Comparison of ENCODE assay signal across 8 cellular contexts in the genomic region with DNA sequence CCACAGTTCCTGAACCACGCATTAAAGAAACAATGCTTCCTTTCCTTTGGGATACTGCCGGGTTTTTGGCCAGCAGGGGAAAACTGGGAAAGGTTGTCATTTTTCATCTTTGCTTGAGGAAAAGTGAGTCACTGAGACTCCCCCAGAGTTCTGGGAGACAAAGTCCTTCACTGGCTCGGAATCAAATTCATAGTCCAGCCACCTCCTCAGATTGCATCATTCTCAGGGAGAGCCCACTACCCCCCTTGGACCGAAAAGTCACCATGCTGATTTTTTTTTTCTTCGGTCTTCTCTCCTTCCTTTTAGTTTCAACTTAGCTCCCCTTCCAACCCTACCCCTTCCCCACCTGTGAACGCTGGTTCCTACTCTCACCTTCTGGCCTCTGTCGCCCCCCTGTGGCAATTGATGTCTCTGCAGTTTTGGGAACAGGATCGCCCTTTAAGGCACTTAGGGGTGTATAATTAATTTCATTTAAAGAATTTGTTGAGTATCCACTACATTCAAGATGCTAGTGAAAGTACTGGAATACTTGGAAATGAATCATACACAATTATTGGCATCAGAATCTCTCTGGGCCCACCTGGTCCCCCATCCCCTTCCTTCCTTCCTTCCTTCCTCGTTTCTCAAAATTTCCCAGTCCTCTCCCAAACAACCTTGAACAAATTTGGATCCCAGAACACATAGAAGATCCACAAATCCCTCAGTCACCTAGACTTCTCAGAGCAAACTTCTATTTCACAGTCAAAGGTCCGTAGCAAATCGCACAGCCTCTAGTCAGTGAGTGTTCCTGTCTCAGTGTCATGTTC. TPM values are rescaled to one million over a fixed set of nuclear protein-coding genes. Genes with fewer than 3 reads are reported as not detected.
DNase-seq lines count a peak whose midpoint lies in the region; ATAC-seq, FAIRE-seq and TF ChIP-seq lines count a peak whose summit lies in the region.

No MANE protein-coding gene starts in this region.

- POLR2A ChIA-PET in HEK293 (lab: Yijun Ruan, JAX), result no interaction called here

- CTCF ChIA-PET in HEK293 (lab: Yijun Ruan, JAX), result interaction anchor here (0.6 to 9.6 kb wide), 39 partner anchors 9 to 1351 kb away, joined by 3 to 143 read pairs (median 4); no protein-coding TSS in a partner anchor

- H2AFZ ChIP-seq in keratinocyte (ENCODE audit: control insufficient read depth, low read length), result no peak overlapping the region

- no peaks in the 10 kb centered on the region for H3K79me2 ChIP-seq in keratinocyte (ENCODE audit: control insufficient read depth, insufficient read depth, low read length)

- H3K36me3 ChIP-seq in HEK293 (ENCODE audit: control insufficient read depth in 2 of 2, insufficient read depth in 1 of 2, low read length in 2 of 2) (no peaks in the 10 kb centered on the region), adipocyte (ENCODE audit: control insufficient read depth, insufficient read depth, low read length, severe bottlenecking) (no peaks in the 10 kb centered on the region), keratinocyte (ENCODE audit: control insufficient read depth in 2 of 2, extremely low read depth in 1 of 2, insufficient read depth in 2 of 2, low read length in 2 of 2) (no peaks in the 10 kb centered on the region)

- H3K4me1 ChIP-seq in HEK293 (ENCODE audit: control insufficient read depth, insufficient read depth, low read length) (no peaks in the 10 kb centered on the region), adipocyte (ENCODE audit: control insufficient read depth, insufficient read depth, low read length) (no peaks in the 10 kb centered on the region), keratinocyte (ENCODE audit: control insufficient read depth, extremely low read depth, insufficient read depth, low read length) (no peaks in the 10 kb centered on the region)

- TF ChIP-seq CTCF in HEK293 (tag by site-specific recombination; IDR thresholded peaks at IDR 0.05) (0 out of 2 replicates have a peak, but pooled peaks have one; percentile 21), keratinocyte (optimal IDR thresholded peaks at IDR 0.05 in 1 of 3, IDR thresholded peaks at IDR 0.05 in 1 of 3, conservative IDR thresholded peaks at IDR 0.05 in 1 of 3; ENCODE audit: extremely low read depth in 1 of 3, insufficient read depth in 2 of 3, low read length in 3 of 3) (peak; percentile 79 to 83 (median 82))

- dilution Hi-C loops in keratinocyte (cut with MboI; ENCODE audit: extremely low pct_ligation_motif_present, low sequenced_read_pairs), result no loop called here

- no peaks in the 10 kb centered on the region for H3K9me1 ChIP-seq in keratinocyte (ENCODE audit: control insufficient read depth, extremely low read depth, insufficient read depth, low read length)

- peak; percentile 25 for DNase-seq in COLO668 (lab: John Stamatoyannopoulos, UW; ENCODE audit: unreplicated experiment)
- peak; percentile 60 for DNase-seq in RPMI7951 (ENCODE audit: low read depth)
- peak; percentile 49 for DNase-seq in adipocyte (ENCODE audit: low read depth)
- no peak for DNase-seq in keratinocyte (ENCODE audit: low read depth, low spot score)
- peak; percentile 21 to 52 (median 27) for DNase-seq in stimulated activated CD4-positive, alpha-beta T cell treated with anti-CD3 and anti-CD28 coated beads, TNF-alpha, amount 100 ng/mL, for 24 hours (ENCODE audit: low read depth in 3 of 3)
- no peak for DNase-seq in middle frontal gyrus (ENCODE audit: extremely low spot score, low spot score)

- H4K20me1 ChIP-seq in keratinocyte (ENCODE audit: control insufficient read depth, extremely low read depth, insufficient read depth, low read length), result no peaks in the 10 kb centered on the region

- H3K9me3 ChIP-seq in HEK293 (ENCODE audit: control insufficient read depth, insufficient read depth, low read depth, low read length) (no peaks in the 10 kb centered on the region), adipocyte (ENCODE audit: control insufficient read depth, low read length) (no peaks in the 10 kb centered on the region), keratinocyte (ENCODE audit: control insufficient read depth, low read depth, low read length) (no peaks in the 10 kb centered on the region)

- ATAC-seq in GM19324 (IDR thresholded peaks at IDR 0.05; ENCODE audit: low FRiP score, unreplicated experiment), result no peak

- no peak overlapping the region for H3K27ac ChIP-seq in HEK293 (ENCODE audit: extremely low read depth, low read depth, low read length)
- H3K27ac ChIP-seq in keratinocyte (ENCODE audit: control insufficient read depth, insufficient read depth, low read length), result no peak overlapping the region

- H3K4me2 ChIP-seq in keratinocyte (ENCODE audit: control insufficient read depth, extremely low read depth, insufficient read depth, low read depth, low read length), result no peak overlapping the region

- H3K4me3 ChIP-seq in HEK293 (ENCODE audit: low read depth, low read length), result no peak overlapping the region
- H3K4me3 ChIP-seq in adipocyte (ENCODE audit: low read length), result no peak overlapping the region
- H3K4me3 ChIP-seq in keratinocyte (ENCODE audit: control insufficient read depth in 2 of 3, extremely low read depth in 1 of 3, insufficient read depth in 2 of 3, low read depth in 1 of 3, low read length in 3 of 3), result no peak overlapping the region

- H3K9ac ChIP-seq in adipocyte (ENCODE audit: low read length), result no peak overlapping the region
- H3K9ac ChIP-seq in keratinocyte (ENCODE audit: control insufficient read depth, extremely low read depth, insufficient read depth, low read length), result no peak overlapping the region

- no peak for FAIRE-seq in keratinocyte (lab: Jason Lieb, UNC)

- H3K27me3 ChIP-seq in adipocyte (replicated peaks; ENCODE audit: control insufficient read depth, insufficient read depth, low read length) (peaks cover 62% of the 10 kb centered on the region), keratinocyte (ENCODE audit: control insufficient read depth, extremely low read depth, insufficient read depth, low read length) (peaks cover 13% of the 10 kb centered on the region)

TF ChIP-seq in HEK293, 187 proteins besides CTCF, POLR2A, EP300 and RAD21:
- TF ChIP-seq SCRT2 (tag by site-specific recombination; IDR thresholded peaks at IDR 0.05), result peak; percentile 79
- TF ChIP-seq GLI4 (tag by site-specific recombination; IDR thresholded peaks at IDR 0.05), result no peak
- TF ChIP-seq SCRT1 (tag by site-specific recombination; IDR thresholded peaks at IDR 0.05; ENCODE audit: borderline replicate concordance), result peak; percentile 54; the same call in 1 of the 2 replicates
- TF ChIP-seq ZNF654 (tag by site-specific recombination; IDR thresholded peaks at IDR 0.05; ENCODE audit: low read depth), result peak; percentile 56
- TF ChIP-seq ZNF416 (tag by site-specific recombination; IDR thresholded peaks at IDR 0.05), result no peak

RNA-seq across cellular contexts. Expression of a gene that starts 6.9 kb away (rescaled TPM):
- total RNA-seq in RPMI7951 (2014; rRNA removed; shearing (Covaris generic)), result not detected in 2 replicates
- not detected in 3 replicates for polyA plus RNA-seq in keratinocyte
- polyA plus RNA-seq in keratinocyte (2011; ENCODE audit: low read depth), result not detected
- polyA plus RNA-seq in keratinocyte (2011; cell fraction: cytosol; rRNA removed), result not detected in 2 replicates
- not detected in 2 replicates for polyA plus RNA-seq in keratinocyte (2011; cell fraction: nucleus; rRNA removed)
- not detected in 2 replicates for polyA plus RNA-seq in keratinocyte (2012; ENCODE audit: low replicate concordance)
- not detected in 3 replicates for polyA minus RNA-seq in keratinocyte
- not detected for polyA minus RNA-seq in keratinocyte (2011; cell fraction: cytosol; rRNA and poly(A)+ RNA removed)
- not detected in 2 replicates for polyA minus RNA-seq in keratinocyte (2011; cell fraction: nucleus; rRNA and poly(A)+ RNA removed)

RNA-seq across cellular contexts. Expression of a gene that starts 40.1 kb away (rescaled TPM):
- 0.96 and 1.2 TPM in 2 replicates for total RNA-seq in RPMI7951 (2014; rRNA removed; shearing (Covaris generic))
- 0.03 TPM in 1 of 3 replicates, not detected in the others for polyA plus RNA-seq in keratinocyte
- polyA plus RNA-seq in keratinocyte (2011; ENCODE audit: low read depth), result not detected
- polyA plus RNA-seq in keratinocyte (2011; cell fraction: cytosol; rRNA removed), result 0.13 and 0.14 TPM in 2 replicates
- 0.13 TPM in 1 of 2 replicates, not detected in the other for polyA plus RNA-seq in keratinocyte (2011; cell fraction: nucleus; rRNA removed)
- not detected in 2 replicates for polyA plus RNA-seq in keratinocyte (2012; ENCODE audit: low replicate concordance)
- polyA minus RNA-seq in keratinocyte, result 0.10 TPM in 1 of 3 replicates, not detected in the others
- not detected for polyA minus RNA-seq in keratinocyte (2011; cell fraction: cytosol; rRNA and poly(A)+ RNA removed)
- not detected in 2 replicates for polyA minus RNA-seq in keratinocyte (2011; cell fraction: nucleus; rRNA and poly(A)+ RNA removed)

Comparison
In these comparisons a context has a peak if more than half of its experiments do, and no peak if none do; other contexts are left out.
1. DNase-seq: peak in COLO668 (single experiment), RPMI7951 (single experiment), adipocyte (single experiment) and stimulated activated CD4-positive, alpha-beta T cell treated with anti-CD3 and anti-CD28 coated beads, TNF-alpha, amount 100 ng/mL, for 24 hours (3 of 3); none in keratinocyte (single experiment) and middle frontal gyrus (single experiment).